ENCODE assay signal across 8 cellular contexts in genomic region chr10:12427276-12427675, GRCh38.
"Had no signal": no experiment of that assay in that cellular context is flagged by ENCODE, and none has a peak within 500 bp of the region (broad histone marks: within the 10 kb centered on the region; RNA-seq: fewer than 3 reads in every experiment).

No MANE protein-coding gene starts in this region.

- FAIRE-seq: HepG2, HTR-8/SVneo, K562 had no signal

- H3K27me3 Mint-ChIP-seq: IgD-negative memory B cell had no signal

- H3K4me3 Mint-ChIP-seq: IgD-negative memory B cell had no signal

- DNase-seq: IMR-90, KBM-7, KG1 had no signal

- H3K27ac ChIP-seq: HL-60 had no signal

- H3K4me3 ChIP-seq: K562 had no signal

- ATAC-seq: HepG2, K562 had no signal
